14 cellular contexts compared by ENCODE assay signal in genomic region chr7:42082144-42082543, GRCh38.
DNase-seq lines count a peak whose midpoint lies in the region; ATAC-seq and TF ChIP-seq lines count a peak whose summit lies in the region.
"Had no signal": no experiment of that assay in that cellular context is flagged by ENCODE, and none has a peak within 500 bp of the region (broad histone marks: within the 10 kb centered on the region; RNA-seq: fewer than 3 reads in every experiment).

No MANE protein-coding gene starts in this region.

- H3K4me1 Mint-ChIP-seq in neural progenitor cell: peaks cover 50% of the 10 kb centered on the region
- no peaks in the 10 kb centered on the region for H3K4me1 Mint-ChIP-seq in activated CD8-positive, alpha-beta T cell treated with anti-CD3 and anti-CD28 coated beads, Interleukin-2, amount 10 ng/mL, durations not matched to agents 7 days and 5 days (ENCODE audit: low read depth)
- peaks cover 6% of the 10 kb centered on the region for H3K4me1 Mint-ChIP-seq in CD14-positive monocyte

- no peak overlapping the region for H3K4me3 Mint-ChIP-seq in neural progenitor cell
- H3K4me3 Mint-ChIP-seq in activated CD8-positive, alpha-beta T cell treated with anti-CD3 and anti-CD28 coated beads, Interleukin-2, amount 10 ng/mL, durations not matched to agents 7 days and 5 days: no peak overlapping the region
- H3K4me3 Mint-ChIP-seq in CD14-positive monocyte: no peak overlapping the region
- H3K4me3 Mint-ChIP-seq: activated naive CD4-positive, alpha-beta T cell treated with anti-CD3 and anti-CD28 coated beads for 36 hours had no signal

- DNase-seq in AG10803 (ENCODE audit: low read depth) (peak; percentile 66), MG63 (peak; percentile 52), epithelial cell of proximal tubule (ENCODE audit: low read depth) (peak; percentile 61), neural progenitor cell (ENCODE audit: low spot score) (no peak), SJCRH30 (no peak), CD14-positive monocyte (ENCODE audit: low spot score) (no peak)
- no peak for DNase-seq in activated T-cell treated with anti-CD3 and anti-CD28 coated beads, Interleukin-2, amount 50 U/mL, for 1 hour
- no peak for DNase-seq in activated CD8-positive, alpha-beta T cell treated with anti-CD3 and anti-CD28 coated beads, Interleukin-2, amount 10 ng/mL, durations not matched to agents 7 days and 5 days
- DNase-seq: activated naive CD4-positive, alpha-beta T cell treated with anti-CD3 and anti-CD28 coated beads for 36 hours; AML-193; mucosa of descending colon; testis had no signal

- H3F3A ChIP-seq in neural progenitor cell (ENCODE audit: low read depth): no peaks in the 10 kb centered on the region

- no peaks in the 10 kb centered on the region for H3K27me3 ChIP-seq in MG63
- no peaks in the 10 kb centered on the region for H3K27me3 ChIP-seq in neural progenitor cell
- H3K27me3 ChIP-seq in SJCRH30: no peaks in the 10 kb centered on the region
- H3K27me3 ChIP-seq: esophagus muscularis mucosa, testis had no signal

- CTCF ChIA-PET in activated CD8-positive, alpha-beta T cell treated with anti-CD3 and anti-CD28 coated beads, Interleukin-2, amount 10 ng/mL, durations not matched to agents 7 days and 5 days (lab: Charles Lee): no interaction called here

- H3K79me2 ChIP-seq in neural progenitor cell (ENCODE audit: low read depth): peaks cover 95% of the 10 kb centered on the region

- intact Hi-C loops in CD14-positive monocyte (cut with micrococcal nuclease): no loop called here

- peaks cover 25% of the 10 kb centered on the region for H3K4me1 ChIP-seq in neural progenitor cell
- H3K4me1 ChIP-seq in SJCRH30: no peaks in the 10 kb centered on the region
- H3K4me1 ChIP-seq: testis had no signal

- H3K27me3 Mint-ChIP-seq in neural progenitor cell (ENCODE audit: insufficient read depth, low read depth): peaks cover 2% of the 10 kb centered on the region
- H3K27me3 Mint-ChIP-seq in activated CD8-positive, alpha-beta T cell treated with anti-CD3 and anti-CD28 coated beads, Interleukin-2, amount 10 ng/mL, durations not matched to agents 7 days and 5 days (ENCODE audit: low read depth): peaks cover 6% of the 10 kb centered on the region
- peaks cover 0 to 4% (median 0%) of the 10 kb centered on the region in 3 donors for H3K27me3 Mint-ChIP-seq in CD14-positive monocyte (ENCODE audit: low read depth in 3 of 3)

- POLR2A ChIA-PET in activated CD8-positive, alpha-beta T cell treated with anti-CD3 and anti-CD28 coated beads, Interleukin-2, amount 10 ng/mL, durations not matched to agents 7 days and 5 days (lab: Charles Lee): no interaction called here

- H3K9me3 Mint-ChIP-seq in neural progenitor cell: peaks cover 1% of the 10 kb centered on the region
- no peaks in the 10 kb centered on the region for H3K9me3 Mint-ChIP-seq in activated CD8-positive, alpha-beta T cell treated with anti-CD3 and anti-CD28 coated beads, Interleukin-2, amount 10 ng/mL, durations not matched to agents 7 days and 5 days (ENCODE audit: insufficient read depth)
- peaks cover 0 to 2% (median 0%) of the 10 kb centered on the region in 7 donors for H3K9me3 Mint-ChIP-seq in CD14-positive monocyte
- H3K9me3 Mint-ChIP-seq: activated naive CD4-positive, alpha-beta T cell treated with anti-CD3 and anti-CD28 coated beads for 36 hours had no signal

- no peak overlapping the region for H3K9ac ChIP-seq in neural progenitor cell

- H3K9me3 ChIP-seq in MG63 (no peaks in the 10 kb centered on the region), neural progenitor cell (ENCODE audit: low read depth) (no peaks in the 10 kb centered on the region), SJCRH30 (replicated peaks) (no peaks in the 10 kb centered on the region)
- H3K9me3 ChIP-seq: esophagus muscularis mucosa, mucosa of descending colon, testis had no signal

- H3K27ac Mint-ChIP-seq in neural progenitor cell (peak overlapping the region; percentile 64), CD14-positive monocyte (no peak overlapping the region)
- no peak overlapping the region for H3K27ac Mint-ChIP-seq in activated CD8-positive, alpha-beta T cell treated with anti-CD3 and anti-CD28 coated beads, Interleukin-2, amount 10 ng/mL, durations not matched to agents 7 days and 5 days
- H3K27ac Mint-ChIP-seq: activated naive CD4-positive, alpha-beta T cell treated with anti-CD3 and anti-CD28 coated beads for 36 hours; progenitor cell of endocrine pancreas had no signal

- H3K27ac ChIP-seq in neural progenitor cell: no peak overlapping the region
- H3K27ac ChIP-seq in SJCRH30: no peak overlapping the region
- H3K27ac ChIP-seq: esophagus muscularis mucosa, testis had no signal

- peaks cover 63% of the 10 kb centered on the region for H3K36me3 Mint-ChIP-seq in neural progenitor cell
- no peaks in the 10 kb centered on the region for H3K36me3 Mint-ChIP-seq in activated CD8-positive, alpha-beta T cell treated with anti-CD3 and anti-CD28 coated beads, Interleukin-2, amount 10 ng/mL, durations not matched to agents 7 days and 5 days (ENCODE audit: low read depth)
- no peaks in the 10 kb centered on the region for H3K36me3 Mint-ChIP-seq in CD14-positive monocyte

- H4K20me1 ChIP-seq in neural progenitor cell (ENCODE audit: low read depth): peaks cover 87% of the 10 kb centered on the region

- H3K4me3 ChIP-seq in AG10803 (ENCODE audit: low read length) (no peak overlapping the region), MG63 (no peak overlapping the region), epithelial cell of proximal tubule (ENCODE audit: low read depth, low read length) (no peak overlapping the region), neural progenitor cell (no peak overlapping the region), SJCRH30 (no peak overlapping the region)
- H3K4me3 ChIP-seq: esophagus muscularis mucosa, mucosa of descending colon, testis had no signal

- no peak overlapping the region for H2AFZ ChIP-seq in neural progenitor cell (replicated peaks)

- ATAC-seq in activated CD8-positive, alpha-beta T cell treated with anti-CD3 and anti-CD28 coated beads, Interleukin-2, amount 10 ng/mL, durations not matched to agents 7 days and 5 days: no peak
- ATAC-seq: mucosa of descending colon had no signal

- H3K36me3 ChIP-seq in MG63: no peaks in the 10 kb centered on the region
- H3K36me3 ChIP-seq in neural progenitor cell: peaks cover 2% of the 10 kb centered on the region
- no peaks in the 10 kb centered on the region; the same call in 1 of the 2 replicates for H3K36me3 ChIP-seq in SJCRH30
- H3K36me3 ChIP-seq: esophagus muscularis mucosa had no signal

- no peak overlapping the region for H3K4me2 ChIP-seq in neural progenitor cell

- no peak for TF ChIP-seq CTCF in AG10803 (conservative IDR thresholded peaks at IDR 0.05; ENCODE audit: low read length)
- TF ChIP-seq CTCF in epithelial cell of proximal tubule (conservative IDR thresholded peaks at IDR 0.05; ENCODE audit: low read depth, low read length): no peak
- TF ChIP-seq CTCF in neural progenitor cell (IDR thresholded peaks at IDR 0.05): no peak
- TF ChIP-seq CTCF in CD14-positive monocyte (IDR thresholded peaks at IDR 0.05): no peak

Comparison
In these comparisons a context has a peak if more than half of its experiments do, and no peak if none do; other contexts are left out.
1. DNase-seq: peak in AG10803 (single experiment), MG63 (single experiment) and epithelial cell of proximal tubule (single experiment); none in neural progenitor cell (single experiment), activated T-cell treated with anti-CD3 and anti-CD28 coated beads, Interleukin-2, amount 50 U/mL, for 1 hour (single experiment), activated CD8-positive, alpha-beta T cell treated with anti-CD3 and anti-CD28 coated beads, Interleukin-2, amount 10 ng/mL, durations not matched to agents 7 days and 5 days (single experiment), SJCRH30 (0 of 2) and CD14-positive monocyte (single experiment).